In the genomic region with DNA sequence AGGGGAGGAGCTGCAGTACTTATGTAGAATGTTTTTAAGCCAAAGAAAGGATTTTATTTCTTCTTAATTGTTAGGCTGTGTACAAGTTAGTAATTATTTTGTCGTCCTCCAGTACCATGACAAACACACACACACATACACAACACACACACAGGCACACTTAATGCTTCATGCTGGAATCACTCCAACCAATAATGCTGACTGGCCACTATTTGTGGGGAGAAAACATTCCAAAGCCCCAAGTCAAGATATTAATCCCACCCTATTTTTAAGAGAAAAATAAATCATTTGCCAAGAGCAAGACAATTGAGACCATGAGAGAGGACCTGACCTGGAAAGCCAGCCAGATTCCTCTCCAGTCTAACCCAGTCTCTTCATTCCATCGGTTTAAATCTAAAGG, we compare ENCODE assay signal across 9 cellular contexts. TPM values are rescaled to one million over a fixed set of nuclear protein-coding genes. Genes with fewer than 3 reads are reported as not detected.
"Had no signal": no experiment of that assay in that cellular context is flagged by ENCODE, and none has a peak within 500 bp of the region (broad histone marks: within the 10 kb centered on the region; RNA-seq: fewer than 3 reads in every experiment).

No MANE protein-coding gene starts in this region.

- H3K9ac ChIP-seq: GM23248, KMS-11 had no signal

- H3K4me3 ChIP-seq: GM23248 had no signal

- H3K4me2 ChIP-seq: KMS-11 had no signal

- DNase-seq: GM23248, GOT3, H9, HCEC 1CT, KBM-7 had no signal

- H3K27ac ChIP-seq: GM23248, KMS-11 had no signal

- H2AFZ ChIP-seq: GM23248 had no signal

- FAIRE-seq: H54, HTR-8/SVneo had no signal

RNA-seq across cellular contexts. Expression of a gene that starts 51.8 kb away (rescaled TPM):
- total RNA-seq: GM23248, H9, HT-29 had no signal
- polyA plus RNA-seq: GM23248 had no signal
